In genomic region chr6:137731960-137732616, GRCh38 we compare ENCODE assay signal across 11 cellular contexts.
DNase-seq lines count a peak whose midpoint lies in the region; ATAC-seq lines count a peak whose summit lies in the region.
"Had no signal": no experiment of that assay in that cellular context is flagged by ENCODE, and none has a peak within 500 bp of the region (broad histone marks: within the 10 kb centered on the region; RNA-seq: fewer than 3 reads in every experiment).

No MANE protein-coding gene starts in this region.

- ATAC-seq in HG03469 (IDR thresholded peaks at IDR 0.05; ENCODE audit: unreplicated experiment): no peak
- no peak for ATAC-seq in HG03439 (IDR thresholded peaks at IDR 0.05; ENCODE audit: unreplicated experiment)

- CTCF ChIA-PET in activated naive CD4-positive, alpha-beta T cell treated with anti-CD3 and anti-CD28 coated beads for 36 hours (lab: Charles Lee): interaction anchor here (0.9 kb wide), 1 partner anchor 70 kb away, joined by 3 read pairs; no protein-coding TSS in a partner anchor

- no peak overlapping the region for H3K27ac Mint-ChIP-seq in activated naive CD4-positive, alpha-beta T cell treated with anti-CD3 and anti-CD28 coated beads for 36 hours

- peaks cover 2% of the 10 kb centered on the region for H3K27me3 Mint-ChIP-seq in activated naive CD4-positive, alpha-beta T cell treated with anti-CD3 and anti-CD28 coated beads for 36 hours (ENCODE audit: low read depth)

- no peaks in the 10 kb centered on the region for H3K36me3 Mint-ChIP-seq in activated naive CD4-positive, alpha-beta T cell treated with anti-CD3 and anti-CD28 coated beads for 36 hours (ENCODE audit: low read depth)

- H3K4me3 Mint-ChIP-seq in activated naive CD4-positive, alpha-beta T cell treated with anti-CD3 and anti-CD28 coated beads for 36 hours: no peak overlapping the region

- peak; percentile 49 for DNase-seq in GM04503 (ENCODE audit: low read depth)
- peak; percentile 80 for DNase-seq in NOMO-1 treated with dmso at 0.1 percent for 144 hours (lab: John Stamatoyannopoulos, UW; ENCODE audit: unreplicated experiment)
- peak; percentile 35 to 56 for DNase-seq in dermis microvascular lymphatic vessel endothelial cell (ENCODE audit: low read depth in 2 of 2)
- DNase-seq in renal cortical epithelial cell (ENCODE audit: low read depth): peak; percentile 33
- no peak for DNase-seq in NK-92 (lab: John Stamatoyannopoulos, UW; ENCODE audit: unreplicated experiment)
- DNase-seq in activated naive CD4-positive, alpha-beta T cell treated with anti-CD3 and anti-CD28 coated beads for 36 hours: no peak
- DNase-seq: adrenal gland, NCI-H446 treated with DMSO at 0.1 percent for 48 hours, pancreas had no signal

- peaks cover 13% of the 10 kb centered on the region for H3K4me1 Mint-ChIP-seq in activated naive CD4-positive, alpha-beta T cell treated with anti-CD3 and anti-CD28 coated beads for 36 hours (ENCODE audit: low read depth)

- no peaks in the 10 kb centered on the region for H3K9me3 Mint-ChIP-seq in activated naive CD4-positive, alpha-beta T cell treated with anti-CD3 and anti-CD28 coated beads for 36 hours

- intact Hi-C loops in activated naive CD4-positive, alpha-beta T cell treated with anti-CD3 and anti-CD28 coated beads for 36 hours (cut with micrococcal nuclease): loop anchor here (10.0 kb wide), 1 partner anchor 573 kb away; no protein-coding TSS in a partner anchor

Comparison
In these comparisons a context has a peak if more than half of its experiments do, and no peak if none do; other contexts are left out.
1. DNase-seq: peak in GM04503 (single experiment), NOMO-1 treated with dmso at 0.1 percent for 144 hours (single experiment), dermis microvascular lymphatic vessel endothelial cell (2 of 2) and renal cortical epithelial cell (single experiment); none in NK-92 (single experiment) and activated naive CD4-positive, alpha-beta T cell treated with anti-CD3 and anti-CD28 coated beads for 36 hours (single experiment).